In the genomic region with DNA sequence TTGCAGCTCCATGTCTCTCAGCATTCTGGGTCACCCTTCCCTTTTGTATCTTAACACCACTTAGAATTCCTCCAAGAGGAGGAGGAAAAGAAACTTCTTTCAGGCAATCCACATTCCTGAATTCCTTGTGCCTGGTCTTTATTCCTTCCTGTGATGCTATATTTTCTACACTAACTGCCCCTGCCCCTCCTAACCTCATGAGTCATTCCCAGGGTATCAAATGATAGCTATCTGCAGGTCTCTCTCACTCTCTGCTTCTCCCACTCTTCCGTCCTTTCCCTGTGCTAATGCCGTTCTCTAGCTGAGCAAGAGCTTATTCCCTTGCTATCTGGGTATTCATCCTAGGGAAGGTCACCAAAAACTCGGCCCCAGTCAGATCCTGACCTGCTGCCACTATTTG, we compare ENCODE assay signal across 12 cellular contexts.
DNase-seq lines count a peak whose midpoint lies in the region; ATAC-seq and TF ChIP-seq lines count a peak whose summit lies in the region.
"Had no signal": no experiment of that assay in that cellular context is flagged by ENCODE, and none has a peak within 500 bp of the region (broad histone marks: within the 10 kb centered on the region; RNA-seq: fewer than 3 reads in every experiment).

No MANE protein-coding gene starts in this region.

- H3K4me2 ChIP-seq in osteoblast (ENCODE audit: insufficient read depth, low read length): no peak overlapping the region
- H3K4me2 ChIP-seq: BLaER1 treated with 17β-estradiol and CSF1 and Interleukin-3, amounts not matched to agents 10 nM and 100 nM had no signal

- H3K27ac ChIP-seq in osteoblast (ENCODE audit: low read depth, low read length): no peak overlapping the region
- H3K27ac ChIP-seq: BLaER1 treated with 17β-estradiol and CSF1 and Interleukin-3, amounts not matched to agents 10 nM and 100 nM; dorsolateral prefrontal cortex had no signal

- H3K9ac ChIP-seq in NT2/D1 (ENCODE audit: insufficient read length, low read depth): no peak overlapping the region
- H3K9ac ChIP-seq: BLaER1 treated with 17β-estradiol and CSF1 and Interleukin-3, amounts not matched to agents 10 nM and 100 nM had no signal

- DNase-seq in ELF-1 (ENCODE audit: low read depth, low spot score) (peak; percentile 23), NT2/D1 (ENCODE audit: low read depth, low spot score) (peak; percentile 23), epithelial cell of esophagus (ENCODE audit: low read depth) (peak; percentile 5), osteoblast (ENCODE audit: insufficient read length, low spot score, missing footprints) (no peak), NCI-H1092 (lab: John Stamatoyannopoulos, UW) (no peak)
- DNase-seq: activated CD4-positive, alpha-beta memory T cell treated with anti-CD3 and anti-CD28 coated beads for 36 hours; dorsolateral prefrontal cortex; stimulated activated CD4-positive, alpha-beta T cell treated with anti-CD3 and anti-CD28 coated beads, Interleukin-2, amount 100 ng/mL, for 24 hours had no signal

- H3K4me3 ChIP-seq in NT2/D1 (ENCODE audit: insufficient read length, low read depth) (no peak overlapping the region), epithelial cell of esophagus (ENCODE audit: low read length) (no peak overlapping the region), osteoblast (ENCODE audit: insufficient read depth, low read length) (no peak overlapping the region)
- H3K4me3 ChIP-seq: BLaER1 treated with 17β-estradiol and CSF1 and Interleukin-3, amounts not matched to agents 10 nM and 100 nM; dorsolateral prefrontal cortex had no signal

- H3K27me3 ChIP-seq in NT2/D1 (ENCODE audit: insufficient read depth, insufficient read length): no peaks in the 10 kb centered on the region
- H3K27me3 ChIP-seq in osteoblast (ENCODE audit: insufficient read depth, low read length): no peaks in the 10 kb centered on the region
- H3K27me3 ChIP-seq: BLaER1 treated with 17β-estradiol and CSF1 and Interleukin-3, amounts not matched to agents 10 nM and 100 nM; dorsolateral prefrontal cortex had no signal

- H3K9me3 ChIP-seq in NT2/D1 (ENCODE audit: insufficient read depth, low read length): 0 out of 2 replicates have a peak, but pooled peaks cover under 1% of the 10 kb centered on the region
- H3K9me3 ChIP-seq in osteoblast (ENCODE audit: low read depth, low read length): no peaks in the 10 kb centered on the region

- H3K4me1 ChIP-seq in NT2/D1 (ENCODE audit: insufficient read depth, insufficient read length) (peaks cover 3% of the 10 kb centered on the region), osteoblast (ENCODE audit: insufficient read depth, low read length) (no peaks in the 10 kb centered on the region)

- peak overlapping the region; percentile 49 for H2AFZ ChIP-seq in osteoblast (ENCODE audit: low read length)

- no peaks in the 10 kb centered on the region for H3K79me2 ChIP-seq in osteoblast (ENCODE audit: insufficient read depth, low read length)

- TF ChIP-seq CTCF in epithelial cell of esophagus (IDR thresholded peaks at IDR 0.05; ENCODE audit: insufficient read depth, low read depth, low read length, missing control alignments) (no peak), osteoblast (IDR thresholded peaks at IDR 0.05; ENCODE audit: extremely low read depth, low read depth, low read length) (no peak)

- ATAC-seq in GM18870 (IDR thresholded peaks at IDR 0.05; ENCODE audit: unreplicated experiment) (no peak), GM21360 (IDR thresholded peaks at IDR 0.05; ENCODE audit: unreplicated experiment) (no peak), HG03521 (IDR thresholded peaks at IDR 0.05; ENCODE audit: unreplicated experiment) (no peak)

- H3K36me3 ChIP-seq in NT2/D1 (ENCODE audit: insufficient read depth, insufficient read length, low read length): no peaks in the 10 kb centered on the region
- no peaks in the 10 kb centered on the region for H3K36me3 ChIP-seq in osteoblast (ENCODE audit: insufficient read depth, low read length)
- H3K36me3 ChIP-seq: BLaER1 treated with 17β-estradiol and CSF1 and Interleukin-3, amounts not matched to agents 10 nM and 100 nM had no signal

- H4K20me1 ChIP-seq in osteoblast (ENCODE audit: insufficient read depth, low read length): no peaks in the 10 kb centered on the region
- H4K20me1 ChIP-seq: BLaER1 treated with 17β-estradiol and CSF1 and Interleukin-3, amounts not matched to agents 10 nM and 100 nM had no signal

Comparison
In these comparisons a context has a peak if more than half of its experiments do, and no peak if none do; other contexts are left out.
1. DNase-seq: peak in ELF-1 (single experiment), NT2/D1 (single experiment) and epithelial cell of esophagus (single experiment); none in osteoblast (single experiment) and NCI-H1092 (single experiment).